Comparison of ENCODE assay signal across 33 cellular contexts in genomic region chr3:13376091-13376490, GRCh38.
"Had no signal": no experiment of that assay in that cellular context is flagged by ENCODE, and none has a peak within 500 bp of the region (broad histone marks: within the 10 kb centered on the region; RNA-seq: fewer than 3 reads in every experiment).

No MANE protein-coding gene starts in this region.

- H3K4me3 Mint-ChIP-seq: naive thymus-derived CD4-positive, alpha-beta T cell; natural killer cell; nephron; neural progenitor cell; stimulated activated memory B cell treated with anti-CD40 and anti-IgM and Interleukin-4, amounts not matched to agents 10 μg/mL and 1 μg/mL and 100 μg/mL, for 72 hours; stimulated activated naive CD8-positive, alpha-beta T cell treated with anti-CD3 and anti-CD28 coated beads, Interleukin-15, amount 100 ng/mL, for 72 hours had no signal

- H3K36me3 ChIP-seq: neural progenitor cell, ovary, suprapubic skin, vagina had no signal

- H3K4me2 ChIP-seq: neural progenitor cell had no signal

- H2AFZ ChIP-seq: neural progenitor cell, parathyroid adenoma had no signal

- H3K27ac Mint-ChIP-seq: natural killer cell; nephron; neural progenitor cell; progenitor cell of endocrine pancreas; stimulated activated memory B cell treated with anti-CD40 and anti-IgM and Interleukin-4, amounts not matched to agents 10 μg/mL and 1 μg/mL and 100 μg/mL, for 72 hours; stimulated activated naive CD8-positive, alpha-beta T cell treated with anti-CD3 and anti-CD28 coated beads, Interleukin-15, amount 100 ng/mL, for 72 hours had no signal

- H3K27me3 ChIP-seq: neural progenitor cell, neutrophil, ovary, right lobe of liver, sigmoid colon, spleen, suprapubic skin, testis, tibial nerve, upper lobe of left lung, vagina had no signal

- H3K9ac ChIP-seq: neural progenitor cell, parathyroid adenoma had no signal

- FAIRE-seq: small intestine, urothelium cell line had no signal

- H3K79me2 ChIP-seq: parathyroid adenoma had no signal

- H3K9me3 ChIP-seq: neutrophil, ovary, psoas muscle, right lobe of liver, sigmoid colon, spleen, suprapubic skin, testis, tibial nerve, upper lobe of left lung, vagina had no signal

- H3K27ac ChIP-seq: neural progenitor cell, neutrophil, ovary, parathyroid adenoma, psoas muscle, right lobe of liver, sigmoid colon, spleen, suprapubic skin, testis, tibial nerve, upper lobe of left lung, vagina had no signal

- H3K4me3 ChIP-seq: neural progenitor cell, ovary, psoas muscle, right lobe of liver, sigmoid colon, spleen, suprapubic skin, testis, tibial nerve, upper lobe of left lung, vagina had no signal

- H3K4me1 ChIP-seq: neural progenitor cell, parathyroid adenoma, psoas muscle, right lobe of liver, spleen, testis, upper lobe of left lung, vagina had no signal

- DNase-seq: naive thymus-derived CD4-positive, alpha-beta T cell; natural killer cell; nucleus accumbens; ovary; posterior cingulate gyrus; right cardiac atrium; right lobe of liver; sigmoid colon; small intestine; spleen; stimulated activated CD4-positive, alpha-beta T cell treated with anti-CD3 and anti-CD28 coated beads, Interleukin-12 subunit alpha, Interleukin-12 subunit beta, amount 100 ng/mL, for 4 hours; stimulated activated CD4-positive, alpha-beta T cell treated with anti-CD3 and anti-CD28 coated beads, Interleukin-1b, Interleukin-23, amount 100 ng/mL, for 48 hours; stimulated activated CD4-positive, alpha-beta T cell treated with anti-CD3 and anti-CD28 coated beads, Interleukin-4, amount 100 ng/mL, for 1 hour; stimulated activated CD4-positive, alpha-beta T cell treated with anti-CD3 and anti-CD28 coated beads, Interleukin-4, amount 100 ng/mL, for 4 hours; stimulated activated CD8-positive, alpha-beta memory T cell treated with anti-CD3 and anti-CD28 coated beads, Interleukin-4, amount 100 ng/mL, for 48 hours; stimulated activated naive CD4-positive, alpha-beta T cell; stimulated activated naive CD8-positive, alpha-beta T cell treated with anti-CD3 and anti-CD28 coated beads, Interleukin-15, amount 100 ng/mL, for 72 hours; stimulated activated naive CD8-positive, alpha-beta T cell treated with anti-CD3 and anti-CD28 coated beads, Interleukin-15, Interleukin-2, amounts not matched to agents 100 U/mL and 50 U/mL, for 24 hours; substantia nigra; testis; trophoblast cell; upper lobe of left lung had no signal

- H3K9me3 Mint-ChIP-seq: natural killer cell; nephron; neural progenitor cell; stimulated activated memory B cell treated with anti-CD40 and anti-IgM and Interleukin-4, amounts not matched to agents 10 μg/mL and 1 μg/mL and 100 μg/mL, for 72 hours; stimulated activated naive CD8-positive, alpha-beta T cell treated with anti-CD3 and anti-CD28 coated beads, Interleukin-15, amount 100 ng/mL, for 72 hours had no signal

- H3K27me3 Mint-ChIP-seq: naive thymus-derived CD4-positive, alpha-beta T cell; progenitor cell of endocrine pancreas; stimulated activated memory B cell treated with anti-CD40 and anti-IgM and Interleukin-4, amounts not matched to agents 10 μg/mL and 1 μg/mL and 100 μg/mL, for 72 hours; stimulated activated naive CD8-positive, alpha-beta T cell treated with anti-CD3 and anti-CD28 coated beads, Interleukin-15, amount 100 ng/mL, for 72 hours had no signal
